ENCODE assay signal across 8 cellular contexts in the genomic region with DNA sequence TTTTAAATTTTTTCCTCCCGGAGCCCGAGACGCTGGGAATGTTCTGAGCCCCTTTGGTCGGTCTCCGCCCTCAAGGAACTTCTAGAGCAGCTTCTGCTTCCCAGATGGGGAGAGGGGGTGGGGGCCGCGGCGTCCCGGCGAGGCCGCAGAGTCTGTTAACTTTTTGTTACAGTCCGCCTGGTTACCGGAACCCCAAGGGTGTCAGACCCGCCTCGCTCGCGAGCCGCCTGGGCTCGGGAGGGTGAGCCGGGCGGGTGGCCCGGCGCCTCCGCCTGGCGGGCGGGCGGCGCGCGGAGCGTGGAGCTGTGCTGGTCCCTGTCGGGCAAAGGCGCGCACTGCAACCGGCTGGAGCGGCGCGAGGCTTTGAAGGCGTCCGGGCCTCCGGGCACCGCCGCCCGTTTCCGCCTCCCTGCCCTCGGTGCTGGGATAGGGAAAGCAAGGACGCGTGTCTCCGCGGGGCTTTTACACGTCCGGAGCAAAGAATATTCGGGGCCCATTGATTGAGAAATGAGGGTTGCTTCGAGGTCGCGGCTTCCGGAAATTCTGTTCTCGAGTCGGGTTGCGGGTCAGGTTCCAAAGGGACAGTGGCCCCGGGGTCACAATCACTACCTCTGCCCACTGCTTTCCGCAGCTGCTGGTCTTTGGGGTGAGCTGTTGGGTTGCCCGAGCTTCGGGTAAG. TPM values are rescaled to one million over a fixed set of nuclear protein-coding genes. Genes with fewer than 3 reads are reported as not detected.
DNase-seq lines count a peak whose midpoint lies in the region; ATAC-seq and TF ChIP-seq lines count a peak whose summit lies in the region.

No MANE protein-coding gene starts in this region.

- DNase-seq in A673 (ENCODE audit: low spot score) = peak; percentile 74
- DNase-seq in RKO (ENCODE audit: low spot score) = peak; percentile 82
- peak; percentile 77 for DNase-seq in activated T-helper 9 cell treated with anti-CD3 and anti-CD28 coated beads, Interleukin-2, amount 50 U/mL, for 16 hours (ENCODE audit: low read depth)
- DNase-seq in fibroblast of the conjunctiva (ENCODE audit: low read depth) = peak; percentile 60
- DNase-seq in stimulated activated naive CD8-positive, alpha-beta T cell treated with anti-CD3 and anti-CD28 coated beads, Interleukin-15, amount 100 ng/mL, for 72 hours = peak; percentile 85 to 86

- H3K27ac Mint-ChIP-seq in stimulated activated naive CD8-positive, alpha-beta T cell treated with anti-CD3 and anti-CD28 coated beads, Interleukin-15, amount 100 ng/mL, for 72 hours = peak overlapping the region; percentile 84 to 97

- H3K4me1 Mint-ChIP-seq in stimulated activated naive CD8-positive, alpha-beta T cell treated with anti-CD3 and anti-CD28 coated beads, Interleukin-15, amount 100 ng/mL, for 72 hours = peaks cover 70% of the 10 kb centered on the region

- H3K27me3 Mint-ChIP-seq in stimulated activated naive CD8-positive, alpha-beta T cell treated with anti-CD3 and anti-CD28 coated beads, Interleukin-15, amount 100 ng/mL, for 72 hours = peaks cover 17% of the 10 kb centered on the region

- intact Hi-C loops in A673 (cut with micrococcal nuclease; ENCODE audit: unreplicated experiment) = loop anchor here (1.0 to 10.0 kb wide), 3 partner anchors 288 to 965 kb away; no protein-coding TSS in a partner anchor

- H3F3A ChIP-seq in neural cell (ENCODE audit: insufficient read depth, low read length, poor library complexity, severe bottlenecking) = no peaks in the 10 kb centered on the region

- no peaks in the 10 kb centered on the region for H3K9me2 ChIP-seq in neural cell (ENCODE audit: insufficient read depth, low read length)

- H3K4me3 ChIP-seq in A673 (ENCODE audit: low read depth, low read length, poor library complexity, severe bottlenecking) = peak overlapping the region; percentile 40
- H3K4me3 ChIP-seq in neural cell (ENCODE audit: low read length) = peak overlapping the region; percentile 85

- no peaks in the 10 kb centered on the region for H4K20me1 ChIP-seq in neural cell (ENCODE audit: insufficient read depth)

- peak overlapping the region; percentile 96 to 97 for H3K4me3 Mint-ChIP-seq in stimulated activated naive CD8-positive, alpha-beta T cell treated with anti-CD3 and anti-CD28 coated beads, Interleukin-15, amount 100 ng/mL, for 72 hours

- CTCF ChIA-PET in A673 (lab: Charles Lee) = interaction anchor here (0.6 kb wide), 1 partner anchor 707 kb away, joined by 3 read pairs; no protein-coding TSS in a partner anchor

- H3K27ac ChIP-seq in A673 (ENCODE audit: low read depth, low read length, poor library complexity, severe bottlenecking) (no peak overlapping the region), neural cell (ENCODE audit: low read length) (no peak overlapping the region)

- H3K9ac ChIP-seq in neural cell (ENCODE audit: low read length) = peak overlapping the region; percentile 14

- H3K9me3 Mint-ChIP-seq in stimulated activated naive CD8-positive, alpha-beta T cell treated with anti-CD3 and anti-CD28 coated beads, Interleukin-15, amount 100 ng/mL, for 72 hours = no peaks in the 10 kb centered on the region

- H3K9me3 ChIP-seq in A673 (ENCODE audit: low read depth, low read length, poor library complexity, severe bottlenecking) (no peaks in the 10 kb centered on the region), neural cell (ENCODE audit: low read length) (no peaks in the 10 kb centered on the region)

- no peak overlapping the region for H2AFZ ChIP-seq in neural cell (ENCODE audit: low read depth, low read length)

- peak; percentile 96 for TF ChIP-seq RAD21 in neural cell (conservative IDR thresholded peaks at IDR 0.05)

- BruUV-seq in A673 (replicated peaks; lab: Mats Ljungman, UMichigan) = no TSS peak

- TF ChIP-seq CTCF in A673 (conservative IDR thresholded peaks at IDR 0.05; ENCODE audit: low read depth, low read length) (peak; percentile 75), neural cell (IDR thresholded peaks at IDR 0.05; ENCODE audit: poor library complexity, severe bottlenecking) (peak; percentile 93)

- no peaks in the 10 kb centered on the region for H3K79me2 ChIP-seq in neural cell (replicated peaks; ENCODE audit: insufficient read depth, low read length)

- H3K4me2 ChIP-seq in neural cell (ENCODE audit: low read length) = peak overlapping the region; percentile 79

- TF ChIP-seq EP300 in neural cell (conservative IDR thresholded peaks at IDR 0.05; ENCODE audit: poor library complexity, severe bottlenecking) = no peak

- peak; percentile 64 for ATAC-seq in GM18511 (IDR thresholded peaks at IDR 0.05; ENCODE audit: unreplicated experiment)
- ATAC-seq in HG03135 (IDR thresholded peaks at IDR 0.05; ENCODE audit: unreplicated experiment) = peak; percentile 58
- ATAC-seq in stimulated activated naive CD8-positive, alpha-beta T cell treated with anti-CD3 and anti-CD28 coated beads, Interleukin-15, amount 100 ng/mL, for 72 hours = peak; percentile 59

- H3K27me3 ChIP-seq in A673 (replicated peaks; ENCODE audit: insufficient read depth, low read depth, low read length, poor library complexity) = peaks cover 100% of the 10 kb centered on the region
- H3K27me3 ChIP-seq in neural cell (ENCODE audit: insufficient read depth, low read depth, low read length) = peaks cover 94% of the 10 kb centered on the region

- peaks cover 20% of the 10 kb centered on the region for H3K4me1 ChIP-seq in A673 (ENCODE audit: insufficient read depth, low read length, poor library complexity, severe bottlenecking)

- H3K36me3 ChIP-seq in A673 (ENCODE audit: insufficient read depth, low read length, poor library complexity, severe bottlenecking) = no peaks in the 10 kb centered on the region
- H3K36me3 ChIP-seq in neural cell (ENCODE audit: insufficient read depth, low read length) = no peaks in the 10 kb centered on the region

- POLR2A ChIA-PET in A673 (lab: Charles Lee; ENCODE audit: low non-redundant PET) = no interaction called here

TF ChIP-seq in neural cell, 6 proteins besides CTCF, POLR2A, EP300 and RAD21:
- TF ChIP-seq TAF1 (IDR thresholded peaks at IDR 0.05; ENCODE audit: low read depth) = no peak
- TF ChIP-seq, protein P1, sequence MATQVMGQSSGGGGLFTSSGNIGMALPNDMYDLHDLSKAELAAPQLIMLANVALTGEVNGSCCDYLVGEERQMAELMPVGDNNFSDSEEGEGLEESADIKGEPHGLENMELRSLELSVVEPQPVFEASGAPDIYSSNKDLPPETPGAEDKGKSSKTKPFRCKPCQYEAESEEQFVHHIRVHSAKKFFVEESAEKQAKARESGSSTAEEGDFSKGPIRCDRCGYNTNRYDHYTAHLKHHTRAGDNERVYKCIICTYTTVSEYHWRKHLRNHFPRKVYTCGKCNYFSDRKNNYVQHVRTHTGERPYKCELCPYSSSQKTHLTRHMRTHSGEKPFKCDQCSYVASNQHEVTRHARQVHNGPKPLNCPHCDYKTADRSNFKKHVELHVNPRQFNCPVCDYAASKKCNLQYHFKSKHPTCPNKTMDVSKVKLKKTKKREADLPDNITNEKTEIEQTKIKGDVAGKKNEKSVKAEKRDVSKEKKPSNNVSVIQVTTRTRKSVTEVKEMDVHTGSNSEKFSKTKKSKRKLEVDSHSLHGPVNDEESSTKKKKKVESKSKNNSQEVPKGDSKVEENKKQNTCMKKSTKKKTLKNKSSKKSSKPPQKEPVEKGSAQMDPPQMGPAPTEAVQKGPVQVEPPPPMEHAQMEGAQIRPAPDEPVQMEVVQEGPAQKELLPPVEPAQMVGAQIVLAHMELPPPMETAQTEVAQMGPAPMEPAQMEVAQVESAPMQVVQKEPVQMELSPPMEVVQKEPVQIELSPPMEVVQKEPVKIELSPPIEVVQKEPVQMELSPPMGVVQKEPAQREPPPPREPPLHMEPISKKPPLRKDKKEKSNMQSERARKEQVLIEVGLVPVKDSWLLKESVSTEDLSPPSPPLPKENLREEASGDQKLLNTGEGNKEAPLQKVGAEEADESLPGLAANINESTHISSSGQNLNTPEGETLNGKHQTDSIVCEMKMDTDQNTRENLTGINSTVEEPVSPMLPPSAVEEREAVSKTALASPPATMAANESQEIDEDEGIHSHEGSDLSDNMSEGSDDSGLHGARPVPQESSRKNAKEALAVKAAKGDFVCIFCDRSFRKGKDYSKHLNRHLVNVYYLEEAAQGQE (IDR thresholded peaks at IDR 0.05; ENCODE audit: borderline replicate concordance) = no peak
- peak; percentile 7 for TF ChIP-seq POLR2AphosphoS5 (IDR thresholded peaks at IDR 0.05)
- TF ChIP-seq MXI1 (conservative IDR thresholded peaks at IDR 0.05; ENCODE audit: poor library complexity, severe bottlenecking) = peak; percentile 30
- TF ChIP-seq SMC3 (conservative IDR thresholded peaks at IDR 0.05; ENCODE audit: poor library complexity) = peak; percentile 94
- no peak for TF ChIP-seq EZH2 (IDR thresholded peaks at IDR 0.05; ENCODE audit: borderline replicate concordance, insufficient read depth, low read length, poor library complexity, severe bottlenecking)

RNA-seq across cellular contexts. Expression of a gene that starts 1.7 kb away (rescaled TPM):
- not detected in 2 replicates for total RNA-seq in A673 (2021)
- 0.56 and 0.58 TPM in 2 replicates for polyA plus RNA-seq in neural cell
- polyA minus RNA-seq in neural cell = 2.7 TPM in 2 replicates
